ENCODE assay signal across 24 cellular contexts in genomic region chr15:75016431-75016830, GRCh38.
"Had no signal": no experiment of that assay in that cellular context is flagged by ENCODE, and none has a peak within 500 bp of the region (broad histone marks: within the 10 kb centered on the region; RNA-seq: fewer than 3 reads in every experiment).

No MANE protein-coding gene starts in this region.

- H3K4me1 ChIP-seq: body of pancreas had no signal

- H3K27me3 Mint-ChIP-seq: activated CD4-positive, alpha-beta T cell treated with anti-CD3 and anti-CD28 coated beads, Interleukin-2, amount 10 ng/mL, durations not matched to agents 7 days and 5 days; activated naive CD8-positive, alpha-beta T cell; activated T-helper 17 cell treated with anti-CD3 and anti-CD28 coated beads, Interleukin-2, amount 50 U/mL, for 72 hours had no signal

- FAIRE-seq: colon, endometrium, frontal cortex had no signal

- H3K27me3 ChIP-seq: body of pancreas had no signal

- H3K9me3 ChIP-seq: body of pancreas had no signal

- H3K27ac ChIP-seq: body of pancreas had no signal

- H3K4me3 ChIP-seq: body of pancreas had no signal

- H3K9me3 Mint-ChIP-seq: activated CD4-positive, alpha-beta memory T cell treated with anti-CD3 and anti-CD28 coated beads, Interleukin-2, amount 10 ng/mL, durations not matched to agents 7 days and 5 days; activated CD4-positive, alpha-beta T cell treated with anti-CD3 and anti-CD28 coated beads, Interleukin-2, amount 10 ng/mL, durations not matched to agents 7 days and 5 days; activated T-cell treated with anti-CD3 and anti-CD28 coated beads, Interleukin-2, amount 50 U/mL, for 4 hours; activated T-helper 17 cell treated with anti-CD3 and anti-CD28 coated beads, Interleukin-2, amount 50 U/mL, for 72 hours; WTC11 had no signal

- DNase-seq: activated CD4-positive, alpha-beta memory T cell treated with anti-CD3 and anti-CD28 coated beads, Interleukin-2, amount 10 ng/mL, durations not matched to agents 7 days and 5 days; activated CD4-positive, alpha-beta T cell treated with anti-CD3 and anti-CD28 coated beads for 1 hour; activated CD4-positive, alpha-beta T cell treated with anti-CD3 and anti-CD28 coated beads for 4 hours; activated CD4-positive, alpha-beta T cell treated with anti-CD3 and anti-CD28 coated beads, Interleukin-2, amount 10 ng/mL, durations not matched to agents 7 days and 5 days; activated CD4-positive, alpha-beta T cell treated with anti-CD3 and anti-CD28 coated beads, Interleukin-2, amount 50 U/mL, for 4 hours; activated CD8-positive, alpha-beta memory T cell treated with anti-CD3 and anti-CD28 coated beads for 24 hours; activated effector memory CD4-positive, alpha-beta T cell treated with Interleukin-2 at 50 U/mL for 16 hours; activated gamma-delta T cell treated with Interleukin-2 at 50 U/mL for 16 hours; activated naive CD4-positive, alpha-beta T cell treated with anti-CD3 and anti-CD28 coated beads, Interleukin-2, amount 50 U/mL, for 16 hours; activated naive CD4-positive, alpha-beta T cell treated with Interleukin-2 at 50 U/mL for 16 hours; activated T-cell treated with anti-CD3 and anti-CD28 coated beads, Interleukin-2, amount 50 U/mL, for 4 hours; amniotic stem cell; anterior cingulate cortex; body of pancreas; caudate nucleus; effector CD8-positive, alpha-beta T cell; foreskin fibroblast; T-helper 2 cell had no signal

- H3K36me3 Mint-ChIP-seq: activated naive CD8-positive, alpha-beta T cell had no signal

- H3K4me3 Mint-ChIP-seq: activated CD4-positive, alpha-beta memory T cell treated with anti-CD3 and anti-CD28 coated beads, Interleukin-2, amount 10 ng/mL, durations not matched to agents 7 days and 5 days; activated CD4-positive, alpha-beta T cell treated with anti-CD3 and anti-CD28 coated beads, Interleukin-2, amount 10 ng/mL, durations not matched to agents 7 days and 5 days; activated naive CD8-positive, alpha-beta T cell; activated T-cell treated with anti-CD3 and anti-CD28 coated beads, Interleukin-2, amount 50 U/mL, for 4 hours; activated T-helper 17 cell treated with anti-CD3 and anti-CD28 coated beads, Interleukin-2, amount 50 U/mL, for 72 hours; WTC11 had no signal

- H3K4me1 Mint-ChIP-seq: activated CD4-positive, alpha-beta T cell treated with anti-CD3 and anti-CD28 coated beads, Interleukin-2, amount 10 ng/mL, durations not matched to agents 7 days and 5 days; activated T-helper 17 cell treated with anti-CD3 and anti-CD28 coated beads, Interleukin-2, amount 50 U/mL, for 72 hours; WTC11 had no signal

- H3K27ac Mint-ChIP-seq: activated CD4-positive, alpha-beta memory T cell treated with anti-CD3 and anti-CD28 coated beads, Interleukin-2, amount 10 ng/mL, durations not matched to agents 7 days and 5 days; activated CD4-positive, alpha-beta T cell treated with anti-CD3 and anti-CD28 coated beads, Interleukin-2, amount 10 ng/mL, durations not matched to agents 7 days and 5 days; activated naive CD8-positive, alpha-beta T cell; activated T-helper 17 cell treated with anti-CD3 and anti-CD28 coated beads, Interleukin-2, amount 50 U/mL, for 72 hours; WTC11 had no signal
